Comparison of ENCODE assay signal across 8 cellular contexts in genomic region chr18:56639094-56639361, GRCh38. TPM values are rescaled to one million over a fixed set of nuclear protein-coding genes. Genes with fewer than 3 reads are reported as not detected.
A peak's percentile ranks its signal among the peaks of the same experiment; 100 is the strongest.
DNase-seq lines count a peak whose midpoint lies in the region; ATAC-seq and TF ChIP-seq lines count a peak whose summit lies in the region.

No MANE protein-coding gene starts in this region.

- H3K36me3 ChIP-seq in GM23248 (ENCODE audit: low read depth) (no peaks in the 10 kb centered on the region), SJCRH30 (no peaks in the 10 kb centered on the region), smooth muscle cell (ENCODE audit: low read depth) (no peaks in the 10 kb centered on the region)

- peak overlapping the region; percentile 89 for H3K4me2 ChIP-seq in GM23248 (ENCODE audit: unreplicated experiment)
- H3K4me2 ChIP-seq in smooth muscle cell = peak overlapping the region; percentile 83

- CTCF ChIA-PET in AG04450 (lab: Charles Lee) = no interaction called here

- TF ChIP-seq CTCF in AG04450 (IDR thresholded peaks at IDR 0.05; ENCODE audit: low read depth, low read length) (no peak), foreskin fibroblast (IDR thresholded peaks at IDR 0.05; ENCODE audit: low read depth, low read length) (no peak), smooth muscle cell (IDR thresholded peaks at IDR 0.05; ENCODE audit: borderline replicate concordance, insufficient read depth, poor library complexity, severe bottlenecking) (no peak)

- in situ Hi-C loops in GM23248 (cut with MboI) = no loop called here

- DNase-seq in AG04450 (ENCODE audit: low read depth, low spot score) (no peak), GM23248 (peak; percentile 28), SJCRH30 (no peak), foreskin fibroblast (peak in 1 of 2 donors; percentile 3), smooth muscle cell (lab: John Stamatoyannopoulos, UW; ENCODE audit: unreplicated experiment) (no peak), NCI-H1694 (lab: John Stamatoyannopoulos, UW) (no peak)

- WGBS in GM23248 (ENCODE audit: low coverage in 1 of 2, low lambda C conversion rate in 2 of 2, missing lambda C conversion rate in 2 of 2), 2 experiments = 1 to 3% methylated on average over 7 of the region's 7 CpGs
- 74% methylated on average over 7 of the region's 7 CpGs for WGBS in smooth muscle cell (ENCODE audit: low lambda C conversion rate)

- H3K4me1 ChIP-seq in GM23248 (ENCODE audit: insufficient read depth) (peaks cover 26% of the 10 kb centered on the region), SJCRH30 (no peaks in the 10 kb centered on the region), smooth muscle cell (ENCODE audit: low read depth) (peaks cover 17% of the 10 kb centered on the region)

- H3K9ac ChIP-seq in GM23248 (peak overlapping the region; percentile 84), smooth muscle cell (ENCODE audit: low read depth) (peak overlapping the region; percentile 60)

- H3K27me3 ChIP-seq in AG04450 (ENCODE audit: control insufficient read depth, insufficient read depth, low read length) (no peaks in the 10 kb centered on the region), GM23248 (replicated peaks; ENCODE audit: insufficient read depth) (no peaks in the 10 kb centered on the region), SJCRH30 (no peaks in the 10 kb centered on the region), smooth muscle cell (ENCODE audit: low read depth) (no peaks in the 10 kb centered on the region)

- ATAC-seq in GM21367 (IDR thresholded peaks at IDR 0.05; ENCODE audit: unreplicated experiment) (no peak), HG02678 (IDR thresholded peaks at IDR 0.05; ENCODE audit: unreplicated experiment) (no peak)

- H3K27ac ChIP-seq in AG04450 (ENCODE audit: low read depth, low read length) (peak overlapping the region; percentile 90), GM23248 (peak overlapping the region; percentile 85), SJCRH30 (peak overlapping the region; percentile 77), smooth muscle cell (ENCODE audit: low read depth) (peak overlapping the region; percentile 55)

- H3K9me3 ChIP-seq in AG04450 (ENCODE audit: control insufficient read depth, insufficient read depth, low read length) = no peaks in the 10 kb centered on the region
- H3K9me3 ChIP-seq in GM23248 (ENCODE audit: low read depth) = no peaks in the 10 kb centered on the region
- H3K9me3 ChIP-seq in SJCRH30 (replicated peaks) = no peaks in the 10 kb centered on the region
- no peaks in the 10 kb centered on the region for H3K9me3 ChIP-seq in smooth muscle cell (replicated peaks; ENCODE audit: low read depth)

- POLR2A ChIA-PET in AG04450 (lab: Yijun Ruan, JAX) = no interaction called here

- H3K79me2 ChIP-seq in GM23248 (ENCODE audit: insufficient read depth) = peaks cover 42% of the 10 kb centered on the region
- H3K79me2 ChIP-seq in smooth muscle cell (ENCODE audit: low read depth) = peaks cover 43% of the 10 kb centered on the region

- H2AFZ ChIP-seq in GM23248 (peak overlapping the region; percentile 96), smooth muscle cell (ENCODE audit: low read depth) (peak overlapping the region; percentile 96)

- peak overlapping the region; percentile 61 for H3K4me3 ChIP-seq in AG04450 (ENCODE audit: low read depth, low read length)
- peak overlapping the region; percentile 88 for H3K4me3 ChIP-seq in GM23248
- H3K4me3 ChIP-seq in SJCRH30 = peak overlapping the region; percentile 78
- H3K4me3 ChIP-seq in foreskin fibroblast (ENCODE audit: low read depth in 1 of 2, low read length in 2 of 2) = peak overlapping the region; percentile 96 to 97
- H3K4me3 ChIP-seq in smooth muscle cell = peak overlapping the region; percentile 93

- H4K20me1 ChIP-seq in GM23248 (ENCODE audit: insufficient read depth) (no peaks in the 10 kb centered on the region; the same call in 1 of the 2 replicates), smooth muscle cell (ENCODE audit: low read depth) (peaks cover 39% of the 10 kb centered on the region)

- H3F3A ChIP-seq in GM23248 (ENCODE audit: insufficient read depth) (peaks cover 7% of the 10 kb centered on the region; the same call in 1 of the 2 replicates), smooth muscle cell (ENCODE audit: low read depth) (no peaks in the 10 kb centered on the region)

- H3K9me2 ChIP-seq in GM23248 (ENCODE audit: insufficient read depth) = no peaks in the 10 kb centered on the region

RNA-seq across cellular contexts. Expression of gene TXNL1, which starts 0.6 kb away (rescaled TPM):
- polyA plus RNA-seq in AG04450 (2011; rRNA removed) (89.6 and 133 TPM in 2 replicates), GM23248 (2016; fragmentation: Nextera tagmentation; extraction: Ambion mirVana) (101 and 109 TPM in 2 replicates), smooth muscle cell (62.0 and 73.5 TPM in 2 replicates)
- 22.4 and 43.1 TPM in 2 replicates for polyA minus RNA-seq in AG04450 (2011; rRNA and poly(A)+ RNA removed)
- 50.0 and 71.6 TPM in 2 replicates for total RNA-seq in GM23248 (2014; rRNA removed; shearing (Covaris generic))
- total RNA-seq in SJCRH30 (2014; rRNA removed; shearing (Covaris generic)) = 57.8 and 63.0 TPM in 2 replicates
- 67.7 and 75.4 TPM in 2 replicates for total RNA-seq in smooth muscle cell

RNA-seq across cellular contexts. Expression of gene WDR7, which starts 12.1 kb away (rescaled TPM):
- polyA plus RNA-seq in AG04450 (2011; rRNA removed) = 8.1 and 9.8 TPM in 2 replicates
- polyA minus RNA-seq in AG04450 (2011; rRNA and poly(A)+ RNA removed) = 48.8 and 52.4 TPM in 2 replicates
- 6.7 and 8.2 TPM in 2 replicates for total RNA-seq in GM23248 (2014; rRNA removed; shearing (Covaris generic))
- 7.2 and 8.3 TPM in 2 replicates for polyA plus RNA-seq in GM23248 (2016; fragmentation: Nextera tagmentation; extraction: Ambion mirVana)
- total RNA-seq in SJCRH30 (2014; rRNA removed; shearing (Covaris generic)) = 9.8 and 13.0 TPM in 2 replicates
- total RNA-seq in smooth muscle cell = 9.2 and 11.7 TPM in 2 replicates
- polyA plus RNA-seq in smooth muscle cell = 5.3 and 8.1 TPM in 2 replicates
